7 cellular contexts compared by ENCODE assay signal in the genomic region with DNA sequence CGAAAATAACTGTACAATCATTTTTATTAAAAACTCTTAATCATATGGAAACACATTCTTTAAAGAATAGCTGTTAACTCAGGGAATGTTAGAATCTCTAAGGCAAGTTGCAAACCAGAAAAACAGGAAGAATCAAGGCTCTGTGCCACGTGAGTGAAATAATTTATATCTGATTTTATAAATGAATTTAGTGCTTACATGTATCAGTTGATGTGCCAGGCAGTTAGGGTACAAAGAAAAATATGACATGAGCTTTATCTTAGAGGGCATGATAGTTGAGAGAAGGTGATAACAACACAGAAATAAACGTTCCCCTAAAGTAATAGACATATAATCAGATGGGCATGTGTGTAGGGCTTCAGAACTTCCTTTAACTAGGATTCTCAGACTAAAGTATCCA.
"Had no signal": no experiment of that assay in that cellular context is flagged by ENCODE, and none has a peak within 500 bp of the region (broad histone marks: within the 10 kb centered on the region; RNA-seq: fewer than 3 reads in every experiment).

No MANE protein-coding gene starts in this region.

- H3K4me3 ChIP-seq: GM23248, HAP-1 had no signal

- H3K27ac Mint-ChIP-seq: HFFc6 had no signal

- H3K36me3 ChIP-seq: HAP-1 had no signal

- ATAC-seq: HCT116 had no signal

- H3K9me3 Mint-ChIP-seq: HFFc6 had no signal

- H2AFZ ChIP-seq: GM23248 had no signal

- DNase-seq: GM23248, GOT3, H7, HFFc6, IMR-90 had no signal

- H3K4me1 ChIP-seq: HAP-1 had no signal

- H3K27ac ChIP-seq: GM23248 had no signal

- H3K4me3 Mint-ChIP-seq: HFFc6 had no signal

- H3K9ac ChIP-seq: GM23248 had no signal
